Comparison of ENCODE assay signal across 9 cellular contexts in genomic region chr19:46426506-46427162, GRCh38. TPM values are rescaled to one million over a fixed set of nuclear protein-coding genes. Genes with fewer than 3 reads are reported as not detected.
DNase-seq lines count a peak whose midpoint lies in the region; ATAC-seq and TF ChIP-seq lines count a peak whose summit lies in the region.
"Had no signal": no experiment of that assay in that cellular context is flagged by ENCODE, and none has a peak within 500 bp of the region (broad histone marks: within the 10 kb centered on the region; RNA-seq: fewer than 3 reads in every experiment).

No MANE protein-coding gene starts in this region.

- H3K27me3 Mint-ChIP-seq in activated CD4-positive, alpha-beta T cell treated with anti-CD3 and anti-CD28 coated beads for 36 hours, result peaks cover 73% of the 10 kb centered on the region

- peak; percentile 76 for DNase-seq in activated CD4-positive, alpha-beta T cell treated with anti-CD3 and anti-CD28 coated beads for 36 hours
- DNase-seq in activated CD4-positive, alpha-beta T cell treated with anti-CD3 and anti-CD28 coated beads for 1 hour, result no peak
- DNase-seq in NCI-H526 (lab: John Stamatoyannopoulos, UW) (peak; percentile 59 to 88), astrocyte of the cerebellum (ENCODE audit: low read depth) (peak; percentile 49), iPS DF 6.9 (ENCODE audit: low read depth, low spot score) (no peak), renal cortical epithelial cell (ENCODE audit: low read depth) (peak; percentile 74)
- DNase-seq: DND-41 had no signal

- in situ Hi-C loops in astrocyte of the cerebellum (cut with HindIII; ENCODE audit: low sequenced_read_pairs), result no loop called here

- peak; percentile 79 for ATAC-seq in activated CD4-positive, alpha-beta T cell treated with anti-CD3 and anti-CD28 coated beads for 36 hours
- ATAC-seq in HG03571 (IDR thresholded peaks at IDR 0.05; ENCODE audit: unreplicated experiment) (no peak), HG03342 (IDR thresholded peaks at IDR 0.05; ENCODE audit: unreplicated experiment) (no peak)

- no peak for TF ChIP-seq CTCF in astrocyte of the cerebellum (IDR thresholded peaks at IDR 0.05; ENCODE audit: low read depth, low read length, missing control alignments)

- H3K36me3 ChIP-seq in iPS DF 6.9 (ENCODE audit: control insufficient read depth, insufficient read depth, low read length), result no peaks in the 10 kb centered on the region

- H3K9me3 Mint-ChIP-seq in activated CD4-positive, alpha-beta T cell treated with anti-CD3 and anti-CD28 coated beads for 36 hours (ENCODE audit: low read depth), result no peaks in the 10 kb centered on the region

- no peaks in the 10 kb centered on the region for H3K9me3 ChIP-seq in iPS DF 6.9 (ENCODE audit: control insufficient read depth, insufficient read depth, low read length)

- H3K4me3 Mint-ChIP-seq in activated CD4-positive, alpha-beta T cell treated with anti-CD3 and anti-CD28 coated beads for 36 hours, result peak overlapping the region; percentile 57

- peaks cover 27% of the 10 kb centered on the region for H3K4me1 Mint-ChIP-seq in activated CD4-positive, alpha-beta T cell treated with anti-CD3 and anti-CD28 coated beads for 36 hours

- 100% methylated on average over 3 of the region's 32 CpGs for WGBS in iPS DF 6.9 (ENCODE audit: insufficient coverage, insufficient read length)

- H3K27me3 ChIP-seq in iPS DF 6.9 (ENCODE audit: control insufficient read depth, insufficient read depth, low read length), result no peaks in the 10 kb centered on the region; the same call in 1 of the 2 replicates

- CTCF ChIA-PET in activated CD4-positive, alpha-beta T cell treated with anti-CD3 and anti-CD28 coated beads for 36 hours (lab: Charles Lee), result interaction anchor here (0.6 to 1.2 kb wide), 4 partner anchors 32 to 1620 kb away, joined by 3 read pairs; no protein-coding TSS in a partner anchor

- no peaks in the 10 kb centered on the region for H3K36me3 Mint-ChIP-seq in activated CD4-positive, alpha-beta T cell treated with anti-CD3 and anti-CD28 coated beads for 36 hours (ENCODE audit: low read depth)

- H3K4me3 ChIP-seq in astrocyte of the cerebellum (ENCODE audit: low read depth, low read length) (peak overlapping the region; percentile 56), iPS DF 6.9 (ENCODE audit: low read length) (peak overlapping the region; percentile 77; the same call in 1 of the 2 replicates)

- no peak overlapping the region for H3K27ac Mint-ChIP-seq in activated CD4-positive, alpha-beta T cell treated with anti-CD3 and anti-CD28 coated beads for 36 hours

- POLR2A ChIA-PET in activated CD4-positive, alpha-beta T cell treated with anti-CD3 and anti-CD28 coated beads for 36 hours (lab: Charles Lee), result interaction anchor here (0.6 kb wide), 1 partner anchor 77 kb away, joined by 7 read pairs; no protein-coding TSS in a partner anchor

- intact Hi-C loops in activated CD4-positive, alpha-beta T cell treated with anti-CD3 and anti-CD28 coated beads for 36 hours (cut with DNase I, micrococcal nuclease), result loop anchor here in 1 of 2 experiments (2.0 kb wide), 2 partner anchors 40 to 312 kb away; no protein-coding TSS in a partner anchor

- H3K4me1 ChIP-seq in iPS DF 6.9 (ENCODE audit: control insufficient read depth, insufficient read depth, low read length), result no peaks in the 10 kb centered on the region

- H3K27ac ChIP-seq in iPS DF 6.9 (ENCODE audit: low read length), result no peak overlapping the region

RNA-seq across cellular contexts. Expression of gene PNMA8C, which starts 2.1 kb away (rescaled TPM):
- total RNA-seq in activated CD4-positive, alpha-beta T cell treated with anti-CD3 and anti-CD28 coated beads for 36 hours, result not detected
- total RNA-seq in renal cortical epithelial cell, result not detected in 2 replicates

RNA-seq across cellular contexts. Expression of gene CCDC8, which starts 13.3 kb away (rescaled TPM):
- total RNA-seq in activated CD4-positive, alpha-beta T cell treated with anti-CD3 and anti-CD28 coated beads for 36 hours, result not detected
- total RNA-seq in renal cortical epithelial cell, result 14.1 and 30.7 TPM in 2 replicates

RNA-seq across cellular contexts. Expression of gene PNMA8A, which starts 44.7 kb away (rescaled TPM):
- not detected for total RNA-seq in activated CD4-positive, alpha-beta T cell treated with anti-CD3 and anti-CD28 coated beads for 36 hours
- total RNA-seq in renal cortical epithelial cell, result 1.2 and 15.4 TPM in 2 replicates

Comparison
In these comparisons a context has a peak if more than half of its experiments do, and no peak if none do; other contexts are left out.
1. DNase-seq: peak in activated CD4-positive, alpha-beta T cell treated with anti-CD3 and anti-CD28 coated beads for 36 hours (single experiment), NCI-H526 (2 of 2), astrocyte of the cerebellum (single experiment) and renal cortical epithelial cell (single experiment); none in activated CD4-positive, alpha-beta T cell treated with anti-CD3 and anti-CD28 coated beads for 1 hour (single experiment) and iPS DF 6.9 (single experiment).
2. RNA of gene CCDC8, which starts 13.3 kb away (total RNA-seq): 14.1 to 30.7 TPM in renal cortical epithelial cell; not detected in activated CD4-positive, alpha-beta T cell treated with anti-CD3 and anti-CD28 coated beads for 36 hours; every median in the first group is over 10 times any median in the second.